ENCODE assay signal across 13 cellular contexts in genomic region chr9:104784098-104784497, GRCh38. TPM values are rescaled to one million over a fixed set of nuclear protein-coding genes. Genes with fewer than 3 reads are reported as not detected.
A peak's percentile ranks its signal among the peaks of the same experiment; 100 is the strongest.
DNase-seq lines count a peak whose midpoint lies in the region; ATAC-seq and TF ChIP-seq lines count a peak whose summit lies in the region.
"Had no signal": no experiment of that assay in that cellular context is flagged by ENCODE, and none has a peak within 500 bp of the region (broad histone marks: within the 10 kb centered on the region; RNA-seq: fewer than 3 reads in every experiment).

No MANE protein-coding gene starts in this region.

- H4K8ac ChIP-seq in mesenchymal stem cell (ENCODE audit: low read length): no peak overlapping the region

- DNase-seq in NOMO-1 treated with dmso at 0.1 percent for 144 hours (lab: John Stamatoyannopoulos, UW; ENCODE audit: unreplicated experiment): peak; percentile 48
- DNase-seq in DMS153 (lab: John Stamatoyannopoulos, UW): no peak
- no peak for DNase-seq in mesenchymal stem cell
- DNase-seq in AML-193 (lab: John Stamatoyannopoulos, UW): no peak
- no peak for DNase-seq in head of caudate nucleus
- DNase-seq: activated CD4-positive, alpha-beta T cell treated with anti-CD3 and anti-CD28 coated beads, Interleukin-2, amount 50 U/mL, for 48 hours; endodermal cell; naive thymus-derived CD4-positive, alpha-beta T cell; stimulated activated CD4-positive, alpha-beta T cell treated with anti-CD3 and anti-CD28 coated beads, Interleukin-15, amount 100 ng/mL, for 24 hours had no signal

- H3K4me2 ChIP-seq in mesenchymal stem cell (ENCODE audit: low read length, poor library complexity, severe bottlenecking): no peak overlapping the region
- H3K4me2 ChIP-seq: BLaER1 had no signal

- no peak overlapping the region for H2BK120ac ChIP-seq in mesenchymal stem cell (ENCODE audit: low read depth, low read length)

- no peak overlapping the region for H3K9ac ChIP-seq in mesenchymal stem cell (ENCODE audit: low read length)
- H3K9ac ChIP-seq: BLaER1 had no signal

- no peak overlapping the region for H2AK5ac ChIP-seq in mesenchymal stem cell (ENCODE audit: low read length, severe bottlenecking)

- H2BK5ac ChIP-seq in mesenchymal stem cell (ENCODE audit: low read depth, low read length, poor library complexity, severe bottlenecking): no peak overlapping the region

- H3K27ac ChIP-seq in mesenchymal stem cell (ENCODE audit: low read length, poor library complexity, severe bottlenecking): no peak overlapping the region
- H3K27ac ChIP-seq: BLaER1 had no signal

- H3K36me3 ChIP-seq in mesenchymal stem cell (ENCODE audit: control insufficient read depth in 1 of 2, insufficient read depth in 2 of 2, low read depth in 1 of 2, low read length in 2 of 2): peaks cover 28 to 84% of the 10 kb centered on the region in 2 experiments

- no peak overlapping the region for H2BK12ac ChIP-seq in mesenchymal stem cell (ENCODE audit: low read length in 2 of 2)

- H3K9me3 ChIP-seq in mesenchymal stem cell (ENCODE audit: control insufficient read depth, low read length): no peaks in the 10 kb centered on the region
- H3K9me3 ChIP-seq: BLaER1 had no signal

- WGBS in mesenchymal stem cell: no CpG with 5 or more reads among the region's 2 CpGs

- no peak for TF ChIP-seq POLR2A in GM18505 (IDR thresholded peaks at IDR 0.05; ENCODE audit: borderline replicate concordance, extremely low read depth, insufficient read depth, insufficient read length)

- no peak overlapping the region for H3K18ac ChIP-seq in mesenchymal stem cell (ENCODE audit: low read depth in 1 of 2, low read length in 2 of 2)

- H2BK15ac ChIP-seq in mesenchymal stem cell (ENCODE audit: low read depth, poor library complexity, severe bottlenecking): no peak overlapping the region

- no peak overlapping the region for H3K23ac ChIP-seq in mesenchymal stem cell (ENCODE audit: low read length in 2 of 2)

- H3K27me3 ChIP-seq in mesenchymal stem cell (ENCODE audit: control insufficient read depth in 1 of 2, insufficient read depth in 1 of 2, low read length in 2 of 2): no peaks in the 10 kb centered on the region
- H3K27me3 ChIP-seq: BLaER1 had no signal

- H3K79me1 ChIP-seq in mesenchymal stem cell (replicated peaks; ENCODE audit: low read length, poor library complexity, severe bottlenecking): no peaks in the 10 kb centered on the region

- no peak overlapping the region for H3K14ac ChIP-seq in mesenchymal stem cell (ENCODE audit: low read length in 2 of 2)

- H3K4ac ChIP-seq in mesenchymal stem cell (ENCODE audit: low read depth in 1 of 2, low read length in 2 of 2): no peak overlapping the region

- no peaks in the 10 kb centered on the region for H3K4me1 ChIP-seq in mesenchymal stem cell (ENCODE audit: control insufficient read depth, insufficient read depth, low read depth, low read length)

- ATAC-seq in GM18505 (IDR thresholded peaks at IDR 0.05; ENCODE audit: unreplicated experiment) (peak; percentile 80), GM21381 (IDR thresholded peaks at IDR 0.05; ENCODE audit: unreplicated experiment) (peak; percentile 89), HG03060 (IDR thresholded peaks at IDR 0.05; ENCODE audit: low read depth, unreplicated experiment) (peak; percentile 56)
- ATAC-seq: naive thymus-derived CD4-positive, alpha-beta T cell had no signal

- no peak overlapping the region for H3K4me3 ChIP-seq in mesenchymal stem cell (ENCODE audit: insufficient read depth in 1 of 2, low read depth in 1 of 2, low read length in 2 of 2)
- H3K4me3 ChIP-seq: BLaER1 had no signal

- H2AFZ ChIP-seq in mesenchymal stem cell (ENCODE audit: low read depth, low read length): no peak overlapping the region

- intact Hi-C loops in head of caudate nucleus (cut with DNase I): no loop called here

- H4K91ac ChIP-seq in mesenchymal stem cell (ENCODE audit: low read length): no peak overlapping the region

RNA-seq across cellular contexts. Expression of gene NIPSNAP3B, which starts 20.2 kb away (rescaled TPM):
- polyA plus RNA-seq in mesenchymal stem cell (2013, experiment 1 of 2): 0.51 TPM
- polyA plus RNA-seq in mesenchymal stem cell (2013, experiment 2 of 2): 0.52 TPM

RNA-seq across cellular contexts. Expression of gene NIPSNAP3A, which starts 36.6 kb away (rescaled TPM):
- 18.9 TPM for polyA plus RNA-seq in mesenchymal stem cell (2013, experiment 1 of 2)
- 21.5 TPM for polyA plus RNA-seq in mesenchymal stem cell (2013, experiment 2 of 2)
